ENCODE assay signal across 24 cellular contexts in the genomic region with DNA sequence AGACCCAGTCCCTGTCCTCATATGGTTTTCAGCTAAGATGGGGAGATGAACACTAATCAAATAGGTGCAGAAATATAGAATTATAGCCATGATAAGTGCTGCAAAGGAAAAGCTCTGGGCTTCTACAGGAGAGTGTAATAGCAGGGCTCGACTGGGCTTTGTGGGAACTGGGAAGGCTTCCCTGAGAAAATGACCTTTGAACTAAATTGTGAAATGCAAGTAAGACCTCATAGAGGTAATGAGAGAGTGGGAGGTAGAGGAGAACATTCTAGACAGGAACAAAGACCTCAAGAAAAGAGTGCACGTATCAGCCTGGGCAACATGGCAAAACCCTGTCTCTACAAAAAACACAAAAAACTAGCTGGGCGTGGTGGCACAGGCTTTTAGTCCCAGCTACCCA.
DNase-seq lines count a peak whose midpoint lies in the region; ATAC-seq, FAIRE-seq and TF ChIP-seq lines count a peak whose summit lies in the region.
"Had no signal": no experiment of that assay in that cellular context is flagged by ENCODE, and none has a peak within 500 bp of the region (broad histone marks: within the 10 kb centered on the region; RNA-seq: fewer than 3 reads in every experiment).

No MANE protein-coding gene starts in this region.

- TF ChIP-seq EP300 in esophagus muscularis mucosa (IDR thresholded peaks at IDR 0.05) (no peak), HepG2 (IDR thresholded peaks at IDR 0.05; ENCODE audit: low read depth in 2 of 2, low read length in 2 of 2) (no peak), HepG2 (CRISPR knock-in tag; IDR thresholded peaks at IDR 0.05; ENCODE audit: borderline replicate concordance) (no peak)

- peaks cover 6% of the 10 kb centered on the region for H3K9me3 Mint-ChIP-seq in type B pancreatic cell
- H3K9me3 Mint-ChIP-seq: CD4-positive, alpha-beta T cell; GM23338 had no signal

- TF ChIP-seq CTCF in esophagus muscularis mucosa (IDR thresholded peaks at IDR 0.05) (no peak), HepG2 (CRISPR knock-in tag; IDR thresholded peaks at IDR 0.05) (no peak), type B pancreatic cell (conservative IDR thresholded peaks at IDR 0.05) (no peak), kidney (IDR thresholded peaks at IDR 0.05; ENCODE audit: borderline replicate concordance, extremely low read depth, insufficient read depth) (no peak)

- H3K9ac ChIP-seq in Karpas-422 (ENCODE audit: low read length) (no peak overlapping the region), HepG2 (ENCODE audit: insufficient read depth, low read depth, low read length) (no peak overlapping the region), kidney (ENCODE audit: low read length in 2 of 2) (no peak overlapping the region)
- H3K9ac ChIP-seq: BLaER1 treated with 17β-estradiol and CSF1 and Interleukin-3, amounts not matched to agents 10 nM and 100 nM had no signal

- no peaks in the 10 kb centered on the region for H4K20me1 ChIP-seq in Karpas-422 (ENCODE audit: insufficient read depth, low read depth, low read length)
- no peaks in the 10 kb centered on the region for H4K20me1 ChIP-seq in HepG2 (ENCODE audit: insufficient read depth, low read length)
- H4K20me1 ChIP-seq: BLaER1 treated with 17β-estradiol and CSF1 and Interleukin-3, amounts not matched to agents 10 nM and 100 nM had no signal

- H3K36me3 Mint-ChIP-seq in type B pancreatic cell = no peaks in the 10 kb centered on the region
- H3K36me3 Mint-ChIP-seq: CD14-positive monocyte; CD8-positive, alpha-beta memory T cell had no signal

- H3K36me3 ChIP-seq in Karpas-422 (ENCODE audit: insufficient read depth, low read length) (no peaks in the 10 kb centered on the region), esophagus muscularis mucosa (no peaks in the 10 kb centered on the region), HepG2 (replicated peaks in 1 of 2; ENCODE audit: control insufficient read depth in 1 of 2, insufficient read depth in 2 of 2, low read length in 2 of 2) (no peaks in the 10 kb centered on the region), kidney (ENCODE audit: control insufficient read depth in 1 of 2, insufficient read depth in 2 of 2, low read length in 2 of 2) (no peaks in the 10 kb centered on the region)
- H3K36me3 ChIP-seq: BE2C; BLaER1 treated with 17β-estradiol and CSF1 and Interleukin-3, amounts not matched to agents 10 nM and 100 nM had no signal

- H3K4me3 Mint-ChIP-seq in type B pancreatic cell = no peak overlapping the region
- H3K4me3 Mint-ChIP-seq: CD4-positive, alpha-beta T cell; CD8-positive, alpha-beta memory T cell; H9 had no signal

- peaks cover 5% of the 10 kb centered on the region for H3K4me1 Mint-ChIP-seq in type B pancreatic cell (ENCODE audit: unreplicated experiment)
- H3K4me1 Mint-ChIP-seq: CD8-positive, alpha-beta memory T cell had no signal

- peak overlapping the region; percentile 85 for H3K4me2 ChIP-seq in Karpas-422 (ENCODE audit: low read depth, low read length, poor library complexity, severe bottlenecking)
- H3K4me2 ChIP-seq in HepG2 (ENCODE audit: low read depth, low read length) = no peak overlapping the region
- H3K4me2 ChIP-seq: BLaER1 treated with 17β-estradiol and CSF1 and Interleukin-3, amounts not matched to agents 10 nM and 100 nM had no signal

- H3K9me3 ChIP-seq in Karpas-422 (ENCODE audit: low read length) (no peaks in the 10 kb centered on the region), esophagus muscularis mucosa (no peaks in the 10 kb centered on the region), HepG2 (ENCODE audit: low read length) (no peaks in the 10 kb centered on the region), kidney (ENCODE audit: control insufficient read depth in 1 of 2, low read length in 2 of 2) (no peaks in the 10 kb centered on the region)
- H3K9me3 ChIP-seq: BE2C had no signal

- H3K27ac ChIP-seq in Karpas-422 (ENCODE audit: low read length) = no peak overlapping the region
- no peak overlapping the region for H3K27ac ChIP-seq in esophagus muscularis mucosa (replicated peaks in 1 of 4)
- H3K27ac ChIP-seq in HepG2 (ENCODE audit: extremely low read length, insufficient read depth, low read length) = no peak overlapping the region
- H3K27ac ChIP-seq in kidney (ENCODE audit: low read depth in 2 of 2, low read length in 2 of 2) = no peak overlapping the region
- H3K27ac ChIP-seq: 22Rv1; BLaER1 treated with 17β-estradiol and CSF1 and Interleukin-3, amounts not matched to agents 10 nM and 100 nM had no signal

- no peaks in the 10 kb centered on the region for H3K79me2 ChIP-seq in Karpas-422 (ENCODE audit: low read length)
- H3K79me2 ChIP-seq in HepG2 (ENCODE audit: insufficient read depth, low read length) = no peaks in the 10 kb centered on the region

- H3K27me3 ChIP-seq in Karpas-422 (ENCODE audit: low read length) (no peaks in the 10 kb centered on the region), esophagus muscularis mucosa (peaks cover 0 to 57% (median 0%) of the 10 kb centered on the region in 4 donors), HepG2 (ENCODE audit: control insufficient read depth in 1 of 2, insufficient read depth in 2 of 2, low read length in 2 of 2) (peaks cover 0 to 16% of the 10 kb centered on the region in 2 experiments; a peak in 1 of 5 replicates)
- H3K27me3 ChIP-seq: BE2C; BLaER1 treated with 17β-estradiol and CSF1 and Interleukin-3, amounts not matched to agents 10 nM and 100 nM had no signal

- FAIRE-seq in HepG2 (lab: Jason Lieb, UNC) = no peak
- FAIRE-seq in kidney (lab: Jason Lieb, UNC) = no peak
- FAIRE-seq: A204.1, D721Med, GM12891, GM18507 had no signal

- intact Hi-C loops in esophagus muscularis mucosa (cut with DNase I) = no loop called here
- intact Hi-C loops in HepG2 (cut with micrococcal nuclease; ENCODE audit: unreplicated experiment) = no loop called here
- intact Hi-C loops in kidney (cut with DNase I) = no loop called here

- no peak for ATAC-seq in HepG2
- no peak for ATAC-seq in HG02973 (IDR thresholded peaks at IDR 0.05; ENCODE audit: unreplicated experiment)
- ATAC-seq: GM23338, HCT116 had no signal

- DNase-seq in Karpas-422 = no peak
- DNase-seq in esophagus muscularis mucosa (ENCODE audit: extremely low spot score) = peak; percentile 42
- no peak for DNase-seq in HepG2 (ENCODE audit: low spot score)
- DNase-seq in renal cortical epithelial cell (ENCODE audit: low read depth) = peak; percentile 65
- no peak for DNase-seq in type B pancreatic cell (ENCODE audit: extremely low spot score, unreplicated experiment)
- no peak for DNase-seq in activated gamma-delta T cell (lab: John Stamatoyannopoulos, UW)
- no peak for DNase-seq in kidney
- DNase-seq: AML-193; BE2C; CD4-positive, alpha-beta T cell; CD8-positive, alpha-beta memory T cell; DMS53; GF-D8; H9 had no signal

- no peak overlapping the region for H2AFZ ChIP-seq in Karpas-422 (ENCODE audit: low read length)
- H2AFZ ChIP-seq in HepG2 (ENCODE audit: low read length) = no peak overlapping the region

- H3K27ac Mint-ChIP-seq in type B pancreatic cell = no peak overlapping the region
- H3K27ac Mint-ChIP-seq: CD14-positive monocyte; CD4-positive, alpha-beta T cell; GM23338; H9 had no signal

- H3K27me3 Mint-ChIP-seq in type B pancreatic cell = peaks cover 35% of the 10 kb centered on the region

- TF ChIP-seq RAD21 in HepG2 (CRISPR knock-in tag; IDR thresholded peaks at IDR 0.05) = no peak

- CTCF ChIA-PET in HepG2 (lab: Yijun Ruan, JAX; ENCODE audit: low intra/inter-chr PET ratio, low total read pairs) = no interaction called here

- no peak overlapping the region for H3K4me3 ChIP-seq in Karpas-422 (ENCODE audit: low read length)
- no peak overlapping the region for H3K4me3 ChIP-seq in esophagus muscularis mucosa
- H3K4me3 ChIP-seq in HepG2 (replicated peaks in 1 of 3; ENCODE audit: insufficient read depth in 1 of 3, low read depth in 2 of 3, low read length in 3 of 3) = no peak overlapping the region
- no peak overlapping the region for H3K4me3 ChIP-seq in kidney (ENCODE audit: low read length in 2 of 2)
- H3K4me3 ChIP-seq: BLaER1 treated with 17β-estradiol and CSF1 and Interleukin-3, amounts not matched to agents 10 nM and 100 nM; GM23338 had no signal

- in situ Hi-C loops in HepG2 (cut with HindIII; ENCODE audit: extremely low pct_ligation_motif_present, low pct_unique_long_range_greater_than_20kb) = no loop called here

- no TSS peak for BruUV-seq in HepG2 (replicated peaks; lab: Mats Ljungman, UMichigan)

- WGBS in esophagus muscularis mucosa = 88% methylated on average over 3 of the region's 3 CpGs
- WGBS in HepG2 (ENCODE audit: low lambda C conversion rate) = 4% methylated on average over 3 of the region's 3 CpGs

- POLR2A ChIA-PET in HepG2 (lab: Yijun Ruan, JAX) = no interaction called here

- H3K4me1 ChIP-seq in Karpas-422 (ENCODE audit: low read length) = peaks cover 61% of the 10 kb centered on the region
- H3K4me1 ChIP-seq in esophagus muscularis mucosa = peaks cover 0 to 6% (median 2%) of the 10 kb centered on the region in 4 donors
- no peaks in the 10 kb centered on the region for H3K4me1 ChIP-seq in HepG2 (ENCODE audit: insufficient read depth, low read length)
- H3K4me1 ChIP-seq in kidney (ENCODE audit: control insufficient read depth in 1 of 2, insufficient read depth in 1 of 2, low read depth in 1 of 2, low read length in 2 of 2) = peaks cover 0 to 2% of the 10 kb centered on the region in 2 donors
- H3K4me1 ChIP-seq: BE2C had no signal

- H3K9me2 ChIP-seq in Karpas-422 (replicated peaks; ENCODE audit: insufficient read depth, low read length) = no peaks in the 10 kb centered on the region

- TF ChIP-seq POLR2A in esophagus muscularis mucosa (IDR thresholded peaks at IDR 0.05; ENCODE audit: low read depth) (no peak), HepG2 (IDR thresholded peaks at IDR 0.05; ENCODE audit: insufficient read depth in 1 of 2, low read depth in 2 of 2, low read length in 2 of 2) (no peak)

TF ChIP-seq in HepG2, 621 proteins besides CTCF, POLR2A, EP300 and RAD21:
- 0 out of 2 replicates have a peak, but pooled peaks have one; percentile 8 for TF ChIP-seq CEBPG (CRISPR knock-in tag; IDR thresholded peaks at IDR 0.05)
- TF ChIP-seq, protein P1, sequence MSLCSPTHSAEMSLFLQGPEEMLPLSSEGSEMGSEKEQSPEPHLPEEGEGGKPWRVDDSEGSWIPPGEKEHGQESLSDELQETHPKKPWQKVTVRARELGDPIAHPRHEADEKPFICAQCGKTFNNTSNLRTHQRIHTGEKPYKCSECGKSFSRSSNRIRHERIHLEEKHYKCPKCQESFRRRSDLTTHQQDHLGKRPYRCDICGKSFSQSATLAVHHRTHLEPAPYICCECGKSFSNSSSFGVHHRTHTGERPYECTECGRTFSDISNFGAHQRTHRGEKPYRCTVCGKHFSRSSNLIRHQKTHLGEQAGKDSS (CRISPR knock-in tag; IDR thresholded peaks at IDR 0.05; ENCODE audit: borderline replicate concordance, low read depth) = no peak
- no peak for TF ChIP-seq CEBPB (IDR thresholded peaks at IDR 0.05; ENCODE audit: borderline replicate concordance, low read depth, low read length)
- peak; percentile 24; the same call in 1 of the 2 replicates for TF ChIP-seq HNF4A (CRISPR knock-in tag; IDR thresholded peaks at IDR 0.05)

Comparison
In these comparisons a context has a peak if more than half of its experiments do, and no peak if none do; other contexts are left out.
1. DNase-seq: peak in esophagus muscularis mucosa (single experiment) and renal cortical epithelial cell (single experiment); none in Karpas-422 (single experiment), HepG2 (single experiment), type B pancreatic cell (single experiment), activated gamma-delta T cell (single experiment) and kidney (single experiment).